ENCODE assay signal across 23 cellular contexts in the genomic region with DNA sequence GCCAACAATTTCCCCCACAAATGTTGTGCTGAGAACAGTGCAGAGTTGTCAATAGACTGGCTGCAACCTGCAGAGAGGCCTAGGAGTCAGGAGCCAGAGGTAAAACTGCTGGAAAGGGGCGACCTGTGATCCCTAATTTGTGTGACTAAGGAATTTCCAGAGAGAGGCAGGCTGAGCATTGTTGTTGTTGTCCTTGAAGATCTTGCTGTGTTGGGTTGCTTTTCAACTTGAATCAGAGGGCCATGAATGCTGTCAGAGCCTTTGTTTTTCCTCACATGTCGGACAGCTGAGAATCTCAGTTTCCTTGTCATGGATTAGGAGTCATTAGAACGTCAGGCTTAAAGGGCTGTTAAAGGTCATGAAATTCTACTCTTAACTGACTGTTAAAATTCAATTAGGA.
"Had no signal": no experiment of that assay in that cellular context is flagged by ENCODE, and none has a peak within 500 bp of the region (broad histone marks: within the 10 kb centered on the region; RNA-seq: fewer than 3 reads in every experiment).

No MANE protein-coding gene starts in this region.

- H3K4me3 ChIP-seq: colonic mucosa, dorsolateral prefrontal cortex, esophagus squamous epithelium, gastroesophageal sphincter, pancreas, psoas muscle, right atrium auricular region, thyroid gland had no signal

- DNase-seq: activated CD4-positive, alpha-beta memory T cell treated with anti-CD3 and anti-CD28 coated beads, Interleukin-2, amount 10 ng/mL, durations not matched to agents 7 days and 5 days; activated CD4-positive, alpha-beta T cell treated with anti-CD3 and anti-CD28 coated beads for 48 hours; activated CD4-positive, CD25-positive, alpha-beta regulatory T cell; activated effector memory CD4-positive, alpha-beta T cell treated with anti-CD3 and anti-CD28 coated beads, Interleukin-2, amount 50 U/mL, for 16 hours; activated naive CD4-positive, alpha-beta T cell treated with anti-CD3 and anti-CD28 coated beads, Interleukin-2, amount 10 ng/mL, durations not matched to agents 7 days and 5 days; activated T-cell treated with anti-CD3 and anti-CD28 coated beads, Interleukin-2, amount 50 U/mL, for 72 hours; amygdala; colonic mucosa; dorsolateral prefrontal cortex; esophagus squamous epithelium; hypothalamus; midbrain; pancreas; psoas muscle; stimulated activated CD4-positive, alpha-beta T cell treated with anti-CD3 and anti-CD28 coated beads, Interleukin-4, amount 100 ng/mL, for 4 hours; stimulated activated naive CD8-positive, alpha-beta T cell treated with anti-CD3 and anti-CD28 coated beads, Interleukin-15, Interleukin-2, amounts not matched to agents 100 U/mL and 50 U/mL, for 24 hours; T-cell; thyroid gland had no signal

- H3K27me3 Mint-ChIP-seq: activated CD4-positive, alpha-beta memory T cell treated with anti-CD3 and anti-CD28 coated beads, Interleukin-2, amount 10 ng/mL, durations not matched to agents 7 days and 5 days; activated naive CD4-positive, alpha-beta T cell treated with anti-CD3 and anti-CD28 coated beads, Interleukin-2, amount 10 ng/mL, durations not matched to agents 7 days and 5 days; T-cell had no signal

- H3K4me3 Mint-ChIP-seq: activated CD4-positive, alpha-beta memory T cell treated with anti-CD3 and anti-CD28 coated beads, Interleukin-2, amount 10 ng/mL, durations not matched to agents 7 days and 5 days; activated naive CD4-positive, alpha-beta T cell treated with anti-CD3 and anti-CD28 coated beads, Interleukin-2, amount 10 ng/mL, durations not matched to agents 7 days and 5 days; activated T-cell treated with anti-CD3 and anti-CD28 coated beads, Interleukin-2, amount 50 U/mL, for 72 hours; nephron; T-cell; T-helper 2 cell treated with Interferon-gamma antibody and Interleukin-4, amounts not matched to agents 5 μg/mL and 100 μg/mL, for 36 hours had no signal

- H3K36me3 ChIP-seq: colonic mucosa, esophagus squamous epithelium, gastroesophageal sphincter, pancreas, right atrium auricular region, thyroid gland had no signal

- H3K9me3 ChIP-seq: colonic mucosa, esophagus squamous epithelium, gastroesophageal sphincter, pancreas, psoas muscle, right atrium auricular region, thyroid gland had no signal

- ATAC-seq: activated T-cell treated with anti-CD3 and anti-CD28 coated beads, Interleukin-2, amount 50 U/mL, for 72 hours; gastroesophageal sphincter; pancreas; psoas muscle; stimulated activated naive CD8-positive, alpha-beta T cell treated with anti-CD3 and anti-CD28 coated beads, Interleukin-15, Interleukin-2, amounts not matched to agents 100 U/mL and 50 U/mL, for 24 hours; T-cell had no signal

- H3K9me3 Mint-ChIP-seq: activated CD4-positive, alpha-beta memory T cell treated with anti-CD3 and anti-CD28 coated beads, Interleukin-2, amount 10 ng/mL, durations not matched to agents 7 days and 5 days; nephron; T-helper 2 cell treated with Interferon-gamma antibody and Interleukin-4, amounts not matched to agents 5 μg/mL and 100 μg/mL, for 36 hours had no signal

- H3K27ac Mint-ChIP-seq: activated CD4-positive, alpha-beta memory T cell treated with anti-CD3 and anti-CD28 coated beads, Interleukin-2, amount 10 ng/mL, durations not matched to agents 7 days and 5 days; activated naive CD4-positive, alpha-beta T cell treated with anti-CD3 and anti-CD28 coated beads, Interleukin-2, amount 10 ng/mL, durations not matched to agents 7 days and 5 days; activated T-cell treated with anti-CD3 and anti-CD28 coated beads, Interleukin-2, amount 50 U/mL, for 72 hours; nephron; T-cell; T-helper 2 cell treated with Interferon-gamma antibody and Interleukin-4, amounts not matched to agents 5 μg/mL and 100 μg/mL, for 36 hours had no signal

- H3K36me3 Mint-ChIP-seq: activated naive CD4-positive, alpha-beta T cell treated with anti-CD3 and anti-CD28 coated beads, Interleukin-2, amount 10 ng/mL, durations not matched to agents 7 days and 5 days; T-cell had no signal

- H3K27me3 ChIP-seq: colonic mucosa, esophagus squamous epithelium, pancreas, right atrium auricular region, thyroid gland had no signal

- H3K4me1 ChIP-seq: colonic mucosa, gastroesophageal sphincter, psoas muscle, right atrium auricular region had no signal

- H3K4me1 Mint-ChIP-seq: activated CD4-positive, alpha-beta memory T cell treated with anti-CD3 and anti-CD28 coated beads, Interleukin-2, amount 10 ng/mL, durations not matched to agents 7 days and 5 days; nephron had no signal

- H3K27ac ChIP-seq: colonic mucosa, dorsolateral prefrontal cortex, esophagus squamous epithelium, gastroesophageal sphincter, pancreas, psoas muscle, right atrium auricular region, thyroid gland had no signal

- FAIRE-seq: bronchial epithelial cell, pancreas had no signal
